Comparison of ENCODE assay signal across 12 cellular contexts in the genomic region with DNA sequence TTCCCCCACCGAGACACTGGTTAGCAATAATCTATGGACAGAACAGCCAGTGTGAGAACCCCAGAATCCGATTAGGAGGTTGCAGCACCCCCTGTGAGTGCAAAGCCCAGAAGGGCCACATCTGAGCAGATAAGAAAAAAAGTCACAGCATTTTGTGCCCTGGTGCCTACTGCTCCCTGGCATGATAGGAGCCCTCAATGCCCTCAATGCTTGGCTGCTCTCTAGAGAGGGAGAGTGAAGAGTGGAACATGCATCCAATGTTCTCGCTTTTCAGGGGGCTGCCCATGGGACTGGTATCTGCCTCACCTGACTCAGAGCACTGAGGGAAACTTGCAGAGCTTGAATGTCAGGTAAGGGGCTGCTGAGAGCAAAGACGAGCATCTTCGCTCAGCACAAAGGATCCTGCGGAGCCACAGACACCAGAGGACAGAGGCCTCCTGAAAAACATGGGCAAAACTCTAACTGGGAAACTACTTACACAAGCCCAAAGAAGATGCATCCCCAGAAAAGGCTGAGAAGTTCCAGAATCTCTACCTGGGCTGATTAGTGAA.
DNase-seq lines count a peak whose midpoint lies in the region; ATAC-seq and TF ChIP-seq lines count a peak whose summit lies in the region.
"Had no signal": no experiment of that assay in that cellular context is flagged by ENCODE, and none has a peak within 500 bp of the region (broad histone marks: within the 10 kb centered on the region; RNA-seq: fewer than 3 reads in every experiment).

No MANE protein-coding gene starts in this region.

- H4K20me1 ChIP-seq in GM23338 (replicated peaks; ENCODE audit: insufficient read depth), result no peaks in the 10 kb centered on the region

- H3K27ac Mint-ChIP-seq in GM23338 (peak overlapping the region; percentile 4), endodermal cell (no peak overlapping the region)
- no peak overlapping the region for H3K27ac Mint-ChIP-seq in T-helper 2 cell treated with Interferon-gamma antibody and Interleukin-4, amounts not matched to agents 5 μg/mL and 100 μg/mL, for 36 hours

- H3K4me1 ChIP-seq in GM23338 (ENCODE audit: insufficient read depth) (peaks cover 57% of the 10 kb centered on the region), NT2/D1 (ENCODE audit: insufficient read depth, insufficient read length) (peaks cover 27% of the 10 kb centered on the region), endodermal cell (ENCODE audit: control insufficient read depth, insufficient read depth, low read length) (no peaks in the 10 kb centered on the region), thyroid gland (peaks cover 5% of the 10 kb centered on the region in 2 donors)

- peaks cover 21% of the 10 kb centered on the region; the same call in 1 of the 2 replicates for H3K79me2 ChIP-seq in GM23338 (replicated peaks; ENCODE audit: insufficient read depth)

- H3K4me3 Mint-ChIP-seq in GM23338 (peak overlapping the region; percentile 51), endodermal cell (peak overlapping the region; percentile 21)
- no peak overlapping the region for H3K4me3 Mint-ChIP-seq in T-helper 2 cell treated with Interferon-gamma antibody and Interleukin-4, amounts not matched to agents 5 μg/mL and 100 μg/mL, for 36 hours

- H3K4me2 ChIP-seq in GM23338, result peak overlapping the region; percentile 58

- no peak for TF ChIP-seq POLR2A in thyroid gland (IDR thresholded peaks at IDR 0.05)

- no peak for TF ChIP-seq CTCF in GM23338 (conservative IDR thresholded peaks at IDR 0.05; ENCODE audit: low read depth in 2 of 2)
- no peak for TF ChIP-seq CTCF in endodermal cell (conservative IDR thresholded peaks at IDR 0.05)
- no peak for TF ChIP-seq CTCF in thyroid gland (IDR thresholded peaks at IDR 0.05)

- peaks cover 23% of the 10 kb centered on the region for H3K9me3 ChIP-seq in NT2/D1 (ENCODE audit: insufficient read depth, low read length)
- H3K9me3 ChIP-seq in endodermal cell (ENCODE audit: control insufficient read depth, low read length), result peaks cover 9% of the 10 kb centered on the region
- no peaks in the 10 kb centered on the region for H3K9me3 ChIP-seq in thyroid gland

- no peak for DNase-seq in GM23338 (ENCODE audit: low spot score)
- no peak for DNase-seq in NT2/D1 (ENCODE audit: low read depth, low spot score)
- peak; percentile 50 for DNase-seq in endodermal cell
- peak; percentile 33 to 51 for DNase-seq in thyroid gland
- no peak for DNase-seq in T-helper 2 cell treated with Interferon-gamma antibody and Interleukin-4, amounts not matched to agents 5 μg/mL and 100 μg/mL, for 36 hours (ENCODE audit: low spot score)
- DNase-seq in GM03348 (ENCODE audit: low spot score), result no peak
- DNase-seq in posterior vena cava (ENCODE audit: low spot score), result no peak
- DNase-seq: DMS153, NCI-H1436, NCI-H2029 treated with DMSO at 0.1 percent for 48 hours, NCI-H524 had no signal

- H3K36me3 ChIP-seq in GM23338 (ENCODE audit: insufficient read depth), result no peaks in the 10 kb centered on the region
- H3K36me3 ChIP-seq in NT2/D1 (ENCODE audit: insufficient read depth, insufficient read length, low read length), result no peaks in the 10 kb centered on the region
- no peaks in the 10 kb centered on the region for H3K36me3 ChIP-seq in endodermal cell (ENCODE audit: control insufficient read depth, insufficient read depth, low read length)
- H3K36me3 ChIP-seq in thyroid gland, result no peaks in the 10 kb centered on the region

- no peaks in the 10 kb centered on the region for H3K27me3 ChIP-seq in GM23338 (ENCODE audit: insufficient read depth)
- H3K27me3 ChIP-seq in NT2/D1 (ENCODE audit: insufficient read depth, insufficient read length), result no peaks in the 10 kb centered on the region
- H3K27me3 ChIP-seq in endodermal cell (ENCODE audit: control insufficient read depth, insufficient read depth, low read length, poor library complexity, severe bottlenecking), result no peaks in the 10 kb centered on the region
- H3K27me3 ChIP-seq in thyroid gland, result no peaks in the 10 kb centered on the region

- H3K27ac ChIP-seq in GM23338 (ENCODE audit: low read depth), result peak overlapping the region; percentile 12
- no peak overlapping the region for H3K27ac ChIP-seq in endodermal cell (ENCODE audit: low read depth, low read length)
- no peak overlapping the region for H3K27ac ChIP-seq in thyroid gland
- H3K27ac ChIP-seq: RWPE1 had no signal

- H3K9me3 Mint-ChIP-seq in GM23338 (peaks cover 23% of the 10 kb centered on the region), endodermal cell (no peaks in the 10 kb centered on the region)
- H3K9me3 Mint-ChIP-seq in T-helper 2 cell treated with Interferon-gamma antibody and Interleukin-4, amounts not matched to agents 5 μg/mL and 100 μg/mL, for 36 hours, result no peaks in the 10 kb centered on the region

- H3K9ac ChIP-seq in NT2/D1 (ENCODE audit: insufficient read length, low read depth), result peak overlapping the region; percentile 6
- H3K9ac ChIP-seq in endodermal cell (ENCODE audit: extremely low read depth, low read length, poor library complexity, severe bottlenecking), result no peak overlapping the region

- H3K27me3 Mint-ChIP-seq in GM23338 (ENCODE audit: insufficient read depth, low read depth, poor library complexity) (peaks cover 4% of the 10 kb centered on the region), endodermal cell (ENCODE audit: insufficient read depth) (no peaks in the 10 kb centered on the region)
- peaks cover 8% of the 10 kb centered on the region for H3K27me3 Mint-ChIP-seq in T-helper 2 cell treated with Interferon-gamma antibody and Interleukin-4, amounts not matched to agents 5 μg/mL and 100 μg/mL, for 36 hours (ENCODE audit: low read depth)

- intact Hi-C loops in thyroid gland (cut with DNase I), result no loop called here
- intact Hi-C loops in posterior vena cava (cut with DNase I), result no loop called here

- H3K4me1 Mint-ChIP-seq in GM23338 (peaks cover 75% of the 10 kb centered on the region), endodermal cell (peaks cover 45% of the 10 kb centered on the region)
- H3K4me1 Mint-ChIP-seq in T-helper 2 cell treated with Interferon-gamma antibody and Interleukin-4, amounts not matched to agents 5 μg/mL and 100 μg/mL, for 36 hours (ENCODE audit: low read depth), result peaks cover 10% of the 10 kb centered on the region

- WGBS in endodermal cell (ENCODE audit: insufficient coverage in 1 of 2, insufficient read length in 1 of 2), 2 experiments, result 85 to 93% methylated on average over 5 to 6 of the region's 6 CpGs
- WGBS in thyroid gland, 2 donors, result 64 to 76% methylated on average over 6 of the region's 6 CpGs

- H3K36me3 Mint-ChIP-seq in GM23338 (ENCODE audit: low read depth) (peaks cover 26% of the 10 kb centered on the region), endodermal cell (ENCODE audit: low read depth) (no peaks in the 10 kb centered on the region)
- no peaks in the 10 kb centered on the region for H3K36me3 Mint-ChIP-seq in T-helper 2 cell treated with Interferon-gamma antibody and Interleukin-4, amounts not matched to agents 5 μg/mL and 100 μg/mL, for 36 hours (ENCODE audit: low read depth)

- no peaks in the 10 kb centered on the region for H3K9me2 ChIP-seq in GM23338 (ENCODE audit: insufficient read depth)

- H3F3A ChIP-seq in GM23338 (replicated peaks; ENCODE audit: low read depth), result peaks cover 21% of the 10 kb centered on the region; the same call in 1 of the 2 replicates

- H3K4me3 ChIP-seq in GM23338, result peak overlapping the region; percentile 13; the same call in 1 of the 2 replicates
- H3K4me3 ChIP-seq in NT2/D1 (ENCODE audit: insufficient read length, low read depth), result no peak overlapping the region
- H3K4me3 ChIP-seq in endodermal cell (ENCODE audit: low read length), result no peak overlapping the region
- H3K4me3 ChIP-seq in thyroid gland (replicated peaks in 1 of 3), result no peak overlapping the region

- ATAC-seq in GM23338, result no peak

- H2AFZ ChIP-seq in GM23338, result 0 out of 2 replicates have a peak overlapping the region, but pooled peaks have one; percentile 3

Comparison
In these comparisons a context has a peak if more than half of its experiments do, and no peak if none do; other contexts are left out.
1. DNase-seq: peak in endodermal cell (single experiment) and thyroid gland (2 of 2); none in GM23338 (single experiment), NT2/D1 (single experiment), T-helper 2 cell treated with Interferon-gamma antibody and Interleukin-4, amounts not matched to agents 5 μg/mL and 100 μg/mL, for 36 hours (single experiment), GM03348 (single experiment) and posterior vena cava (single experiment).